In genomic region chr6:163640641-163641040, GRCh38 we compare ENCODE assay signal across 26 cellular contexts.
"Had no signal": no experiment of that assay in that cellular context is flagged by ENCODE, and none has a peak within 500 bp of the region (broad histone marks: within the 10 kb centered on the region; RNA-seq: fewer than 3 reads in every experiment).

No MANE protein-coding gene starts in this region.

- H3K4me2 ChIP-seq: smooth muscle cell had no signal

- H3K4me3 Mint-ChIP-seq: memory B cell; naive thymus-derived CD8-positive, alpha-beta T cell; nephron; neural crest cell; stimulated activated memory B cell treated with anti-CD40 and anti-IgM and Interleukin-4, amounts not matched to agents 10 μg/mL and 1 μg/mL and 100 μg/mL, for 72 hours; stimulated activated naive CD8-positive, alpha-beta T cell treated with anti-CD3 and anti-CD28 coated beads, Interleukin-15, amount 100 ng/mL, for 72 hours had no signal

- H3K9me3 ChIP-seq: left ventricle myocardium inferior, neutrophil, right atrium auricular region, right lobe of liver, thyroid gland, transverse colon, upper lobe of left lung, vagina had no signal

- H3K27ac Mint-ChIP-seq: memory B cell; naive thymus-derived CD8-positive, alpha-beta T cell; nephron; progenitor cell of endocrine pancreas; stimulated activated memory B cell treated with anti-CD40 and anti-IgM and Interleukin-4, amounts not matched to agents 10 μg/mL and 1 μg/mL and 100 μg/mL, for 72 hours; stimulated activated naive CD8-positive, alpha-beta T cell treated with anti-CD3 and anti-CD28 coated beads, Interleukin-15, amount 100 ng/mL, for 72 hours had no signal

- H3K27ac ChIP-seq: left ventricle myocardium inferior, neutrophil, parathyroid adenoma, right atrium auricular region, right lobe of liver, thyroid gland, transverse colon, upper lobe of left lung, vagina had no signal

- H3K9ac ChIP-seq: parathyroid adenoma had no signal

- H3K36me3 Mint-ChIP-seq: naive thymus-derived CD8-positive, alpha-beta T cell; stimulated activated memory B cell treated with anti-CD40 and anti-IgM and Interleukin-4, amounts not matched to agents 10 μg/mL and 1 μg/mL and 100 μg/mL, for 72 hours had no signal

- H3K4me3 ChIP-seq: left ventricle myocardium inferior, right atrium auricular region, right lobe of liver, smooth muscle cell, thyroid gland, transverse colon, upper lobe of left lung, vagina had no signal

- H3K4me1 Mint-ChIP-seq: memory B cell; naive thymus-derived CD8-positive, alpha-beta T cell; nephron; stimulated activated memory B cell treated with anti-CD40 and anti-IgM and Interleukin-4, amounts not matched to agents 10 μg/mL and 1 μg/mL and 100 μg/mL, for 72 hours; stimulated activated naive CD8-positive, alpha-beta T cell treated with anti-CD3 and anti-CD28 coated beads, Interleukin-15, amount 100 ng/mL, for 72 hours had no signal

- H3K27me3 ChIP-seq: neutrophil, right atrium auricular region, right lobe of liver, thyroid gland, transverse colon, upper lobe of left lung, vagina had no signal

- ATAC-seq: naive thymus-derived CD8-positive, alpha-beta T cell; right lobe of liver; stimulated activated memory B cell treated with anti-CD40 and anti-IgM and Interleukin-4, amounts not matched to agents 10 μg/mL and 1 μg/mL and 100 μg/mL, for 72 hours; stimulated activated naive CD8-positive, alpha-beta T cell treated with anti-CD3 and anti-CD28 coated beads, Interleukin-15, amount 100 ng/mL, for 72 hours had no signal

- H3K27me3 Mint-ChIP-seq: stimulated activated naive CD8-positive, alpha-beta T cell treated with anti-CD3 and anti-CD28 coated beads, Interleukin-15, amount 100 ng/mL, for 72 hours had no signal

- DNase-seq: hippocampal formation; kidney glomerular epithelial cell; left ventricle myocardium inferior; naive thymus-derived CD8-positive, alpha-beta T cell; occipital lobe; right lobe of liver; stimulated activated CD4-positive, alpha-beta T cell treated with anti-CD3 and anti-CD28 coated beads, Interleukin-1b, Interleukin-23, amount 100 ng/mL, for 48 hours; stimulated activated CD4-positive, alpha-beta T cell treated with anti-CD3 and anti-CD28 coated beads, Interleukin-2, amount 100 ng/mL, for 48 hours; stimulated activated CD4-positive, alpha-beta T cell treated with anti-CD3 and anti-CD28 coated beads, Interleukin-4, amount 100 ng/mL, for 4 hours; stimulated activated CD8-positive, alpha-beta memory T cell treated with anti-CD3 and anti-CD28 coated beads, Interleukin-4, amount 100 ng/mL, for 48 hours; stimulated activated naive CD4-positive, alpha-beta T cell treated with Interleukin-2 at 50 U/mL for 16 hours; stimulated activated naive CD8-positive, alpha-beta T cell treated with anti-CD3 and anti-CD28 coated beads, Interleukin-15, amount 100 ng/mL, for 72 hours; substantia nigra; thyroid gland; transverse colon had no signal

- H3K4me1 ChIP-seq: left ventricle myocardium inferior, parathyroid adenoma, right atrium auricular region, right lobe of liver, thyroid gland, transverse colon, upper lobe of left lung, vagina had no signal

- H3K9me3 Mint-ChIP-seq: memory B cell; naive thymus-derived CD8-positive, alpha-beta T cell; stimulated activated memory B cell treated with anti-CD40 and anti-IgM and Interleukin-4, amounts not matched to agents 10 μg/mL and 1 μg/mL and 100 μg/mL, for 72 hours; stimulated activated naive CD8-positive, alpha-beta T cell treated with anti-CD3 and anti-CD28 coated beads, Interleukin-15, amount 100 ng/mL, for 72 hours had no signal

- H2AFZ ChIP-seq: parathyroid adenoma had no signal

- H3K36me3 ChIP-seq: left ventricle myocardium inferior, neutrophil, right atrium auricular region, right lobe of liver, thyroid gland, transverse colon, upper lobe of left lung, vagina had no signal
